In genomic region chr3:52770581-52771333, GRCh38 we compare ENCODE assay signal across 8 cellular contexts. TPM values are rescaled to one million over a fixed set of nuclear protein-coding genes. Genes with fewer than 3 reads are reported as not detected.
A peak's percentile ranks its signal among the peaks of the same experiment; 100 is the strongest.
DNase-seq lines count a peak whose midpoint lies in the region; ATAC-seq and TF ChIP-seq lines count a peak whose summit lies in the region.

Gene NEK4, minus strand, starts transcription at chr3:52770940. Its CDS starts 194 bp downstream, at chr3:52770746.

- H3K27me3 ChIP-seq in hepatocyte (no peaks in the 10 kb centered on the region), aorta (ENCODE audit: control insufficient read depth in 1 of 2, insufficient read depth in 2 of 2, low read length in 1 of 2) (no peaks in the 10 kb centered on the region)

- H3K4me2 ChIP-seq in hepatocyte, result peak within 1 kb of the TSS; percentile 93

- WGBS in hepatocyte (ENCODE audit: low lambda C conversion rate, missing lambda C conversion rate), result 3% methylated on average over 37 of the region's 62 CpGs
- WGBS in aorta, 2 donors, result 0% methylated on average over 58 to 62 of the region's 62 CpGs

- no peaks in the 10 kb centered on the region for H3K36me3 ChIP-seq in hepatocyte (replicated peaks; ENCODE audit: insufficient read depth, low read depth)
- no peaks in the 10 kb centered on the region for H3K36me3 ChIP-seq in aorta (ENCODE audit: control insufficient read depth in 1 of 2, insufficient read depth in 2 of 2, low read length in 1 of 2)

- H3K27ac ChIP-seq in hepatocyte (peak within 1 kb of the TSS; percentile 94), aorta (ENCODE audit: low read depth in 1 of 2, low read length in 2 of 2) (peak within 1 kb of the TSS in 1 of 2 donors; percentile 64)

- H2AFZ ChIP-seq in hepatocyte, result peak within 1 kb of the TSS; percentile 100

- no peaks in the 10 kb centered on the region for H3K9me2 ChIP-seq in hepatocyte (replicated peaks; ENCODE audit: insufficient read depth)

- H3K9me3 ChIP-seq in hepatocyte (ENCODE audit: low read depth), result no peaks in the 10 kb centered on the region
- H3K9me3 ChIP-seq in aorta (ENCODE audit: control insufficient read depth, low read length), result no peaks in the 10 kb centered on the region

- H3K4me1 ChIP-seq in hepatocyte (ENCODE audit: insufficient read depth) (peaks cover 21% of the 10 kb centered on the region), aorta (ENCODE audit: control insufficient read depth in 1 of 2, insufficient read depth in 2 of 2, low read length in 2 of 2) (peaks cover 0 to 3% of the 10 kb centered on the region in 2 donors)

- in situ Hi-C loops in astrocyte of the cerebellum (cut with HindIII; ENCODE audit: low sequenced_read_pairs), result no loop called here

- no peak for TF ChIP-seq CTCF in astrocyte of the cerebellum (IDR thresholded peaks at IDR 0.05; ENCODE audit: low read depth, low read length, missing control alignments)
- TF ChIP-seq CTCF in hepatocyte (IDR thresholded peaks at IDR 0.05; ENCODE audit: poor library complexity), result peak; percentile 12

- H3K79me2 ChIP-seq in hepatocyte, result peaks cover 34% of the 10 kb centered on the region

- ATAC-seq in GM18508 (IDR thresholded peaks at IDR 0.05; ENCODE audit: insufficient read depth, unreplicated experiment) (peak; percentile 41), HG02981 (IDR thresholded peaks at IDR 0.05; ENCODE audit: unreplicated experiment) (peak; percentile 93), aorta (ENCODE audit: low FRiP score) (peak; percentile 98)

- H3K4me3 ChIP-seq in astrocyte of the cerebellum (ENCODE audit: low read depth, low read length) (peak within 1 kb of the TSS; percentile 70), hepatocyte (peak within 1 kb of the TSS; percentile 99), aorta (ENCODE audit: low read length in 2 of 2) (peak within 1 kb of the TSS; percentile 84 to 89)

- DNase-seq in NCI-H2029 treated with DMSO at 0.1 percent for 48 hours (lab: John Stamatoyannopoulos, UW), result peak; percentile 60
- DNase-seq in T-helper 22 cell (ENCODE audit: low read depth), result peak; percentile 44
- peak; percentile 62 for DNase-seq in astrocyte of the cerebellum (ENCODE audit: low read depth)
- peak; percentile 97 for DNase-seq in hepatocyte (ENCODE audit: low spot score)
- peak; percentile 74 for DNase-seq in renal cortical epithelial cell (ENCODE audit: low read depth)
- DNase-seq in aorta, result peak; percentile 96 to 97

- no peaks in the 10 kb centered on the region for H4K20me1 ChIP-seq in hepatocyte (ENCODE audit: insufficient read depth, poor library complexity, severe bottlenecking)

- intact Hi-C loops in aorta (cut with DNase I), result loop anchor here in 1 of 2 donors (5.0 to 10.0 kb wide), 2 partner anchors 127 to 164 kb away; partner anchors contain the start of gene STIMATE

RNA-seq across cellular contexts. Expression of gene NEK4, which starts in this region (rescaled TPM):
- total RNA-seq in hepatocyte, result 19.2 and 21.4 TPM in 2 replicates
- 5.5 and 8.0 TPM in 2 replicates for polyA plus RNA-seq in hepatocyte
- total RNA-seq in renal cortical epithelial cell, result 21.9 and 30.8 TPM in 2 replicates
- total RNA-seq in aorta, result 10 to 100 TPM; 21.7 to 22.1 TPM
- polyA plus RNA-seq in aorta, result 1 to 10 TPM; 8.0 to 8.5 TPM

Comparison
In these comparisons a context has a peak if more than half of its experiments do, and no peak if none do; other contexts are left out.
1. ATAC-seq: peak in every context shown above with its lines; median percentile 98 in aorta; 93 in HG02981; 41 in GM18508.
2. DNase-seq: peak in every context shown above with its lines; median percentile 97 in hepatocyte; 96 in aorta; 74 in renal cortical epithelial cell; 62 in astrocyte of the cerebellum; 60 in NCI-H2029 treated with DMSO at 0.1 percent for 48 hours; 44 in T-helper 22 cell.